In the genomic region with DNA sequence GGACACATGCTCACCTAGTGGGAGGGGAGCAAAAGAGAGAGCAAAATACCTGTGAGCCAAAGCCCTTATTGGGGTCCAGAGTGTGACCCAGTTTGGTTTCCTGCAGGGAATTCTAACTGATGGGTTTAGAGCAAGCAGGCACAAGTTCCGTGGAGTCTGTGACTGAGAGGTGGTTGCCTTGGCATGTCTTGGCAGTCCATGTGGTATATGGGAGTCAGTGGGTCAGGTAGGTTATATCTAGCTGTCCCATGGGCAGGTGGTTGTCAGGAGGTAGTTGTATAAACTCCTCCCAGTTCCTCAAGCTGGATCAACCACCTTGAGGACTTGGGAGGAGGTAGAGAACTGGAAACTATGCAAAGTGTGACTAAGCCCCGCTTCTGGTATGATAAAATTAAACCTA, we compare ENCODE assay signal across 1 cellular context.
TF ChIP-seq lines count a peak whose summit lies in the region.

No MANE protein-coding gene starts in this region.

TF ChIP-seq in GM23338, 12 proteins besides CTCF, POLR2A, EP300 and RAD21:
- TF ChIP-seq, protein P1, sequence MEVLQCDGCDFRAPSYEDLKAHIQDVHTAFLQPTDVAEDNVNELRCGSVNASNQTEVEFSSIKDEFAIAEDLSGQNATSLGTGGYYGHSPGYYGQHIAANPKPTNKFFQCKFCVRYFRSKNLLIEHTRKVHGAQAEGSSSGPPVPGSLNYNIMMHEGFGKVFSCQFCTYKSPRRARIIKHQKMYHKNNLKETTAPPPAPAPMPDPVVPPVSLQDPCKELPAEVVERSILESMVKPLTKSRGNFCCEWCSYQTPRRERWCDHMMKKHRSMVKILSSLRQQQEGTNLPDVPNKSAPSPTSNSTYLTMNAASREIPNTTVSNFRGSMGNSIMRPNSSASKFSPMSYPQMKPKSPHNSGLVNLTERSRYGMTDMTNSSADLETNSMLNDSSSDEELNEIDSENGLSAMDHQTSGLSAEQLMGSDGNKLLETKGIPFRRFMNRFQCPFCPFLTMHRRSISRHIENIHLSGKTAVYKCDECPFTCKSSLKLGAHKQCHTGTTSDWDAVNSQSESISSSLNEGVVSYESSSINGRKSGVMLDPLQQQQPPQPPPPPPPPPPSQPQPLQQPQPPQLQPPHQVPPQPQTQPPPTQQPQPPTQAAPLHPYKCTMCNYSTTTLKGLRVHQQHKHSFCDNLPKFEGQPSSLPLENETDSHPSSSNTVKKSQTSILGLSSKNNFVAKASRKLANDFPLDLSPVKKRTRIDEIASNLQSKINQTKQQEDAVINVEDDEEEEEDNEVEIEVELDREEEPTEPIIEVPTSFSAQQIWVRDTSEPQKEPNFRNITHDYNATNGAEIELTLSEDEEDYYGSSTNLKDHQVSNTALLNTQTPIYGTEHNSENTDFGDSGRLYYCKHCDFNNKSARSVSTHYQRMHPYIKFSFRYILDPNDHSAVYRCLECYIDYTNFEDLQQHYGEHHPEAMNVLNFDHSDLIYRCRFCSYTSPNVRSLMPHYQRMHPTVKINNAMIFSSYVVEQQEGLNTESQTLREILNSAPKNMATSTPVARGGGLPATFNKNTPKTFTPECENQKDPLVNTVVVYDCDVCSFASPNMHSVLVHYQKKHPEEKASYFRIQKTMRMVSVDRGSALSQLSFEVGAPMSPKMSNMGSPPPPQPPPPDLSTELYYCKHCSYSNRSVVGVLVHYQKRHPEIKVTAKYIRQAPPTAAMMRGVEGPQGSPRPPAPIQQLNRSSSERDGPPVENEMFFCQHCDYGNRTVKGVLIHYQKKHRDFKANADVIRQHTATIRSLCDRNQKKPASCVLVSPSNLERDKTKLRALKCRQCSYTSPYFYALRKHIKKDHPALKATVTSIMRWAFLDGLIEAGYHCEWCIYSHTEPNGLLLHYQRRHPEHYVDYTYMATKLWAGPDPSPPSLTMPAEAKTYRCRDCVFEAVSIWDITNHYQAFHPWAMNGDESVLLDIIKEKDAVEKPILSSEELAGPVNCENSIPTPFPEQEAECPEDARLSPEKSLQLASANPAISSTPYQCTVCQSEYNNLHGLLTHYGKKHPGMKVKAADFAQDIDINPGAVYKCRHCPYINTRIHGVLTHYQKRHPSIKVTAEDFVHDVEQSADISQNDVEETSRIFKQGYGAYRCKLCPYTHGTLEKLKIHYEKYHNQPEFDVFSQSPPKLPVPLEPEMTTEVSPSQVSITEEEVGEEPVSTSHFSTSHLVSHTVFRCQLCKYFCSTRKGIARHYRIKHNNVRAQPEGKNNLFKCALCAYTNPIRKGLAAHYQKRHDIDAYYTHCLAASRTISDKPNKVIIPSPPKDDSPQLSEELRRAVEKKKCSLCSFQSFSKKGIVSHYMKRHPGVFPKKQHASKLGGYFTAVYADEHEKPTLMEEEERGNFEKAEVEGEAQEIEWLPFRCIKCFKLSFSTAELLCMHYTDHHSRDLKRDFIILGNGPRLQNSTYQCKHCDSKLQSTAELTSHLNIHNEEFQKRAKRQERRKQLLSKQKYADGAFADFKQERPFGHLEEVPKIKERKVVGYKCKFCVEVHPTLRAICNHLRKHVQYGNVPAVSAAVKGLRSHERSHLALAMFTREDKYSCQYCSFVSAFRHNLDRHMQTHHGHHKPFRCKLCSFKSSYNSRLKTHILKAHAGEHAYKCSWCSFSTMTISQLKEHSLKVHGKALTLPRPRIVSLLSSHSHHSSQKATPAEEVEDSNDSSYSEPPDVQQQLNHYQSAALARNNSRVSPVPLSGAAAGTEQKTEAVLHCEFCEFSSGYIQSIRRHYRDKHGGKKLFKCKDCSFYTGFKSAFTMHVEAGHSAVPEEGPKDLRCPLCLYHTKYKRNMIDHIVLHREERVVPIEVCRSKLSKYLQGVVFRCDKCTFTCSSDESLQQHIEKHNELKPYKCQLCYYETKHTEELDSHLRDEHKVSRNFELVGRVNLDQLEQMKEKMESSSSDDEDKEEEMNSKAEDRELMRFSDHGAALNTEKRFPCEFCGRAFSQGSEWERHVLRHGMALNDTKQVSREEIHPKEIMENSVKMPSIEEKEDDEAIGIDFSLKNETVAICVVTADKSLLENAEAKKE (CRISPR knock-in tag; IDR thresholded peaks at IDR 0.05), result no peak
- TF ChIP-seq STAT1 (IDR thresholded peaks at IDR 0.05; ENCODE audit: unreplicated experiment) (no peak), NANOG (IDR thresholded peaks at IDR 0.05; ENCODE audit: borderline replicate concordance) (no peak), CREB1 (CRISPR knock-in tag; IDR thresholded peaks at IDR 0.05; ENCODE audit: low read depth) (no peak), ZNF331 (CRISPR knock-in tag; IDR thresholded peaks at IDR 0.05; ENCODE audit: low read depth) (no peak), ZNF114 (CRISPR knock-in tag; IDR thresholded peaks at IDR 0.05) (no peak), EZH2 (IDR thresholded peaks at IDR 0.05; ENCODE audit: low read depth, unreplicated experiment) (no peak), EZH2phosphoT487 (IDR thresholded peaks at IDR 0.05; ENCODE audit: unreplicated experiment) (no peak), POLR2AphosphoS5 (IDR thresholded peaks at IDR 0.05; ENCODE audit: low read depth) (no peak), JUNB (IDR thresholded peaks at IDR 0.05; ENCODE audit: unreplicated experiment) (no peak)
- TF ChIP-seq, protein P2, sequence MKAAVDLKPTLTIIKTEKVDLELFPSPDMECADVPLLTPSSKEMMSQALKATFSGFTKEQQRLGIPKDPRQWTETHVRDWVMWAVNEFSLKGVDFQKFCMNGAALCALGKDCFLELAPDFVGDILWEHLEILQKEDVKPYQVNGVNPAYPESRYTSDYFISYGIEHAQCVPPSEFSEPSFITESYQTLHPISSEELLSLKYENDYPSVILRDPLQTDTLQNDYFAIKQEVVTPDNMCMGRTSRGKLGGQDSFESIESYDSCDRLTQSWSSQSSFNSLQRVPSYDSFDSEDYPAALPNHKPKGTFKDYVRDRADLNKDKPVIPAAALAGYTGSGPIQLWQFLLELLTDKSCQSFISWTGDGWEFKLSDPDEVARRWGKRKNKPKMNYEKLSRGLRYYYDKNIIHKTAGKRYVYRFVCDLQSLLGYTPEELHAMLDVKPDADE (IDR thresholded peaks at IDR 0.05), result no peak
